ENCODE assay signal across 10 cellular contexts in genomic region chr17:19112459-19112826, GRCh38. TPM values are rescaled to one million over a fixed set of nuclear protein-coding genes. Genes with fewer than 3 reads are reported as not detected.
DNase-seq lines count a peak whose midpoint lies in the region; ATAC-seq, FAIRE-seq and TF ChIP-seq lines count a peak whose summit lies in the region.
"Not testable (repeated sequence)": the region's sequence is repeated elsewhere in the genome, so short reads cannot be mapped to it uniquely, and the experiment has no call there.
"Had no signal": no experiment of that assay in that cellular context is flagged by ENCODE, and none has a peak within 500 bp of the region (broad histone marks: within the 10 kb centered on the region; RNA-seq: fewer than 3 reads in every experiment).

No MANE protein-coding gene starts in this region.

- H3K27ac Mint-ChIP-seq in activated B cell treated with CpG ODN at 0.5 μM for 24 hours: peak overlapping the region; percentile 88

- H3K36me3 ChIP-seq in A673 (ENCODE audit: insufficient read depth, low read length, poor library complexity, severe bottlenecking); adipocyte (ENCODE audit: control insufficient read depth, insufficient read depth, low read length, severe bottlenecking); endothelial cell of umbilical vein (ENCODE audit: control insufficient read depth in 2 of 2, extremely low read depth in 1 of 2, insufficient read depth in 2 of 2, low read length in 2 of 2); HepG2 (replicated peaks in 1 of 2; ENCODE audit: control insufficient read depth in 1 of 2, insufficient read depth in 2 of 2, low read length in 2 of 2): not testable (repeated sequence)

- H3K4me1 ChIP-seq in A673 (ENCODE audit: insufficient read depth, low read length, poor library complexity, severe bottlenecking); adipocyte (ENCODE audit: control insufficient read depth, insufficient read depth, low read length); endothelial cell of umbilical vein (ENCODE audit: control insufficient read depth, extremely low read depth, insufficient read depth, low read length); HepG2 (ENCODE audit: insufficient read depth, low read length): not testable (repeated sequence)

- H3K36me3 Mint-ChIP-seq in activated B cell treated with CpG ODN at 0.5 μM for 24 hours (ENCODE audit: low read depth): not testable (repeated sequence)

- not testable (repeated sequence) for TF ChIP-seq RAD21 in HepG2 (CRISPR knock-in tag; IDR thresholded peaks at IDR 0.05)

- not testable (repeated sequence) for H3K9me1 ChIP-seq in endothelial cell of umbilical vein (replicated peaks; ENCODE audit: control insufficient read depth, extremely low read depth, insufficient read depth, low read length)

- not testable (repeated sequence) for H4K20me1 ChIP-seq in endothelial cell of umbilical vein (replicated peaks; ENCODE audit: control insufficient read depth, extremely low read depth, insufficient read depth, low read length); HepG2 (ENCODE audit: insufficient read depth, low read length)

- H3K4me3 ChIP-seq in A673 (ENCODE audit: low read depth, low read length, poor library complexity, severe bottlenecking); LNCaP clone FGC (ENCODE audit: low read depth, low read length); adipocyte (ENCODE audit: low read length); endothelial cell of umbilical vein (replicated peaks in 1 of 3; ENCODE audit: insufficient read depth in 1 of 3, low read depth in 1 of 3, low read length in 3 of 3); HepG2 (replicated peaks in 1 of 3; ENCODE audit: insufficient read depth in 1 of 3, low read depth in 2 of 3, low read length in 3 of 3): not testable (repeated sequence)

- H3K27me3 Mint-ChIP-seq in activated B cell treated with CpG ODN at 0.5 μM for 24 hours: not testable (repeated sequence)

- not testable (repeated sequence) for H3K27me3 ChIP-seq in A673 (replicated peaks; ENCODE audit: insufficient read depth, low read depth, low read length, poor library complexity); adipocyte (replicated peaks; ENCODE audit: control insufficient read depth, insufficient read depth, low read length); endothelial cell of umbilical vein (ENCODE audit: control insufficient read depth in 2 of 2, insufficient read depth in 2 of 2, low read length in 2 of 2); HepG2 (ENCODE audit: control insufficient read depth in 1 of 2, insufficient read depth in 2 of 2, low read length in 2 of 2)

- CTCF ChIA-PET in A673 (lab: Charles Lee); activated B cell treated with CpG ODN at 0.5 μM for 24 hours (lab: Charles Lee); endothelial cell of umbilical vein (lab: Charles Lee); HepG2 (lab: Yijun Ruan, JAX; ENCODE audit: low intra/inter-chr PET ratio, low total read pairs): not testable (repeated sequence)

- intact Hi-C loops in A673 (cut with micrococcal nuclease; ENCODE audit: unreplicated experiment); activated B cell treated with CpG ODN at 0.5 μM for 24 hours (cut with micrococcal nuclease); endothelial cell of umbilical vein (cut with micrococcal nuclease); HepG2 (cut with micrococcal nuclease; ENCODE audit: unreplicated experiment): not testable (repeated sequence)

- BruUV-seq in A673 (replicated peaks; lab: Mats Ljungman, UMichigan); endothelial cell of umbilical vein (replicated peaks; lab: Mats Ljungman, UMichigan); HepG2 (replicated peaks; lab: Mats Ljungman, UMichigan): not testable (repeated sequence)

- not testable (repeated sequence) for H3K79me2 ChIP-seq in endothelial cell of umbilical vein (ENCODE audit: control insufficient read depth, insufficient read depth, low read length); HepG2 (ENCODE audit: insufficient read depth, low read length)

- H2AFZ ChIP-seq in endothelial cell of umbilical vein (ENCODE audit: low read depth, low read length); HepG2 (ENCODE audit: low read length): not testable (repeated sequence)

- not testable (repeated sequence) for H3K9me3 Mint-ChIP-seq in activated B cell treated with CpG ODN at 0.5 μM for 24 hours

- not testable (repeated sequence) for H3K9me3 ChIP-seq in A673 (ENCODE audit: low read depth, low read length, poor library complexity, severe bottlenecking); adipocyte (ENCODE audit: control insufficient read depth, low read length); endothelial cell of umbilical vein (replicated peaks; ENCODE audit: control insufficient read depth, insufficient read depth, low read length); HepG2 (ENCODE audit: low read length)

- not testable (repeated sequence) for TF ChIP-seq CTCF in A673 (conservative IDR thresholded peaks at IDR 0.05; ENCODE audit: low read depth, low read length); LNCaP clone FGC (IDR thresholded peaks at IDR 0.05; ENCODE audit: control insufficient read depth, extremely low read depth, insufficient read depth); activated B cell treated with CpG ODN at 0.5 μM for 24 hours (IDR thresholded peaks at IDR 0.05); endothelial cell of umbilical vein (IDR thresholded peaks at IDR 0.05; ENCODE audit: extremely low read depth in 1 of 2, insufficient read depth in 1 of 2, low read depth in 1 of 2, low read length in 2 of 2); HepG2 (CRISPR knock-in tag; IDR thresholded peaks at IDR 0.05)

- in situ Hi-C loops in HepG2 (cut with HindIII; ENCODE audit: extremely low pct_ligation_motif_present, low pct_unique_long_range_greater_than_20kb): not testable (repeated sequence)

- not testable (repeated sequence) for H3K4me2 ChIP-seq in endothelial cell of umbilical vein (ENCODE audit: insufficient read depth, low read length); HepG2 (ENCODE audit: low read depth, low read length)

- POLR2A ChIA-PET in A673 (lab: Charles Lee; ENCODE audit: low non-redundant PET); activated B cell treated with CpG ODN at 0.5 μM for 24 hours (lab: Charles Lee); endothelial cell of umbilical vein (lab: Charles Lee); HepG2 (lab: Yijun Ruan, JAX): not testable (repeated sequence)

- dilution Hi-C loops in endothelial cell of umbilical vein (cut with MboI; ENCODE audit: extremely low pct_ligation_motif_present, low sequenced_read_pairs): not testable (repeated sequence)

- DNase-seq in A673 (ENCODE audit: low spot score) (peak; percentile 0), ELR (ENCODE audit: low read depth) (peak; percentile 6), LNCaP clone FGC (ENCODE audit: low read depth) (peak; percentile 19), adipocyte (ENCODE audit: low read depth) (peak; percentile 0), endothelial cell of umbilical vein (ENCODE audit: low read depth, low spot score) (peak; percentile 0), HepG2 (ENCODE audit: low spot score) (peak; percentile 0), putamen (ENCODE audit: low spot score) (peak; percentile 20)
- DNase-seq in activated B cell treated with CpG ODN at 0.5 μM for 24 hours: not testable (repeated sequence)

- not testable (repeated sequence) for TF ChIP-seq EP300 in HepG2 (IDR thresholded peaks at IDR 0.05; ENCODE audit: low read depth in 2 of 2, low read length in 2 of 2); HepG2 (CRISPR knock-in tag; IDR thresholded peaks at IDR 0.05; ENCODE audit: borderline replicate concordance)

- not testable (repeated sequence) for H3K4me1 Mint-ChIP-seq in activated B cell treated with CpG ODN at 0.5 μM for 24 hours

- ATAC-seq in activated B cell treated with CpG ODN at 0.5 μM for 24 hours (ENCODE audit: low read depth); HepG2: not testable (repeated sequence)

- H3K27ac ChIP-seq in A673 (ENCODE audit: low read depth, low read length, poor library complexity, severe bottlenecking); HepG2 (ENCODE audit: extremely low read length, insufficient read depth, low read length): not testable (repeated sequence)
- peak overlapping the region; percentile 37 for H3K27ac ChIP-seq in endothelial cell of umbilical vein (ENCODE audit: insufficient read depth, low read depth, low read length)

- WGBS in HepG2 (ENCODE audit: low lambda C conversion rate): no CpG with 5 or more reads among the region's 18 CpGs

- H3K4me3 Mint-ChIP-seq in activated B cell treated with CpG ODN at 0.5 μM for 24 hours: peak overlapping the region; percentile 82

- H3K9ac ChIP-seq in adipocyte (ENCODE audit: low read length); endothelial cell of umbilical vein (replicated peaks; ENCODE audit: extremely low read depth, insufficient read depth, low read length); HepG2 (ENCODE audit: insufficient read depth, low read depth, low read length): not testable (repeated sequence)

- not testable (repeated sequence) for TF ChIP-seq POLR2A in endothelial cell of umbilical vein (IDR thresholded peaks at IDR 0.05; ENCODE audit: low read depth, low read length); HepG2 (IDR thresholded peaks at IDR 0.05; ENCODE audit: insufficient read depth in 1 of 2, low read depth in 2 of 2, low read length in 2 of 2)

- not testable (repeated sequence) for FAIRE-seq in endothelial cell of umbilical vein (lab: Jason Lieb, UNC); HepG2 (lab: Jason Lieb, UNC)

RNA-seq across cellular contexts. Expression of gene GRAPL, which starts 14.9 kb away (rescaled TPM):
- total RNA-seq in A673 (2021): not detected in 2 replicates
- total RNA-seq in activated B cell treated with CpG ODN at 0.5 μM for 24 hours: 54.5 and 59.0 TPM in 2 replicates
- 52.5 and 55.1 TPM in 2 replicates for total RNA-seq in endothelial cell of umbilical vein
- 20.7 and 22.8 TPM in 2 replicates for polyA plus RNA-seq in endothelial cell of umbilical vein
- 8.0 and 9.0 TPM in 2 replicates for polyA plus RNA-seq in endothelial cell of umbilical vein (2011; cell fraction: cytosol; rRNA removed)
- polyA plus RNA-seq in endothelial cell of umbilical vein (2011; cell fraction: nucleus; rRNA removed): 63.3 and 74.7 TPM in 2 replicates
- polyA plus RNA-seq in endothelial cell of umbilical vein (2012): 14.8 and 15.1 TPM in 2 replicates
- 35.8 and 44.0 TPM in 2 replicates for polyA minus RNA-seq in endothelial cell of umbilical vein
- polyA minus RNA-seq in endothelial cell of umbilical vein (2011; cell fraction: cytosol; rRNA and poly(A)+ RNA removed): not detected
- polyA minus RNA-seq in endothelial cell of umbilical vein (2011; cell fraction: nucleus; rRNA and poly(A)+ RNA removed): 37.3 and 55.9 TPM in 2 replicates
- not detected in 2 replicates for total RNA-seq in HepG2 (2016; rRNA removed; fragmentation: Illumina TruSeq; extraction: Trizol)
- total RNA-seq in HepG2 (2016; cell fraction: cytosol; rRNA removed; fragmentation: Illumina TruSeq; extraction: Trizol; ENCODE audit: low read depth): not detected in 2 replicates
- not detected in 2 replicates for total RNA-seq in HepG2 (2016; cell fraction: insoluble cytoplasmic fraction; rRNA removed; fragmentation: Illumina TruSeq; extraction: Trizol)
- not detected in 2 replicates for total RNA-seq in HepG2 (2016; cell fraction: membrane; rRNA removed; fragmentation: Illumina TruSeq; extraction: Trizol)
- not detected in 2 replicates for total RNA-seq in HepG2 (2016; cell fraction: nucleus; rRNA removed; fragmentation: Illumina TruSeq; extraction: Trizol)
- polyA plus RNA-seq in HepG2 (2011; rRNA removed): 0.62 and 0.65 TPM in 2 replicates
- 0.13 and 0.36 TPM in 2 replicates for polyA plus RNA-seq in HepG2 (2011; cell fraction: cytosol; rRNA removed)
- polyA plus RNA-seq in HepG2 (2011; cell fraction: nucleus; rRNA removed): 1.1 and 1.5 TPM in 2 replicates
- polyA plus RNA-seq in HepG2 (2012): 0.43 TPM in 1 of 2 replicates, not detected in the other
- not detected in 2 replicates for polyA plus RNA-seq in HepG2 (2016; cell fraction: cytosol; fragmentation: Illumina TruSeq; extraction: Trizol; ENCODE audit: low read depth)
- not detected in 2 replicates for polyA plus RNA-seq in HepG2 (2016; cell fraction: insoluble cytoplasmic fraction; fragmentation: Illumina TruSeq; extraction: Trizol; ENCODE audit: low read depth)
- not detected in 2 replicates for polyA plus RNA-seq in HepG2 (2016; cell fraction: membrane; fragmentation: Illumina TruSeq; extraction: Trizol; ENCODE audit: low read depth)
- not detected in 2 replicates for polyA plus RNA-seq in HepG2 (2016; cell fraction: nucleus; fragmentation: Illumina TruSeq; extraction: Trizol; ENCODE audit: insufficient read depth, low read depth)
- polyA minus RNA-seq in HepG2 (2011; rRNA and poly(A)+ RNA removed; ENCODE audit: low replicate concordance): 0.44 and 1.0 TPM in 2 replicates
- not detected in 2 replicates for polyA minus RNA-seq in HepG2 (2011; cell fraction: cytosol; rRNA and poly(A)+ RNA removed)
- 3.5 and 4.8 TPM in 2 replicates for polyA minus RNA-seq in HepG2 (2011; cell fraction: nucleus; rRNA and poly(A)+ RNA removed)
- total RNA-seq: H1, PC-3 had no signal

Comparison
In these comparisons a context has a peak if more than half of its experiments do, and no peak if none do; other contexts are left out.
1. RNA of gene GRAPL, which starts 14.9 kb away (total RNA-seq): 54.5 to 59.0 TPM in activated B cell treated with CpG ODN at 0.5 μM for 24 hours and 52.5 to 55.1 TPM in endothelial cell of umbilical vein; not detected in A673 and not detected in HepG2; every median in the first group is over 10 times any median in the second.